Comparison of ENCODE assay signal across 12 cellular contexts in the genomic region with DNA sequence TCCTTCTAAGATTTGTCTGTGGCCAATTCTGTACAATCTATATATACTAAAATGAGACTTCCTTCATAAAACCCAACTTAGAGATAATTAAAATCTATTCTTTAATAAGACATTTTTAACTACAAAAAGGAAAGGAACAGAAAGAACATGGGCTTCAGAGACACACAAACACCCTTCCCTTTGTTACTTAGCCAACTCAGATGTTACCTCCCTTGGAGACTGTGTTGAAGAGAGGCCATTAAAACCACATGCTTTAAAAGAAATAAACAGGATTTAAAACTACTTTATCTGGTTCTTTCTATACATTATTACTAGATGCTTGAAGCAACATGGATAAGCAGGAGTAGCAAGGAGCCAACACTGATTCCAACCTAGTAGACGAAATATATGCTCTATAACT.
"Had no signal": no experiment of that assay in that cellular context is flagged by ENCODE, and none has a peak within 500 bp of the region (broad histone marks: within the 10 kb centered on the region; RNA-seq: fewer than 3 reads in every experiment).

No MANE protein-coding gene starts in this region.

- ATAC-seq: activated CD4-positive, CD25-positive, alpha-beta regulatory T cell treated with anti-CD3 and anti-CD28 coated beads, Interleukin-2, amount 50 U/mL, for 24 hours; foreskin keratinocyte; lower lobe of right lung; naive thymus-derived CD4-positive, alpha-beta T cell had no signal

- H3K27ac Mint-ChIP-seq: naive thymus-derived CD4-positive, alpha-beta T cell; T-helper 2 cell treated with Interferon-gamma antibody and Interleukin-4, amounts not matched to agents 5 μg/mL and 100 μg/mL, for 36 hours had no signal

- H3K27me3 ChIP-seq: dorsolateral prefrontal cortex, foreskin keratinocyte had no signal

- H3K4me3 Mint-ChIP-seq: naive thymus-derived CD4-positive, alpha-beta T cell; T-helper 2 cell treated with Interferon-gamma antibody and Interleukin-4, amounts not matched to agents 5 μg/mL and 100 μg/mL, for 36 hours had no signal

- H3K36me3 ChIP-seq: lower lobe of right lung had no signal

- DNase-seq: activated naive CD4-positive, alpha-beta T cell treated with Interleukin-2 at 50 U/mL for 16 hours; anterior cingulate cortex; dorsolateral prefrontal cortex; foreskin keratinocyte; glutamatergic neuron; lower lobe of right lung; naive thymus-derived CD4-positive, alpha-beta T cell; retina; stimulated activated CD4-positive, alpha-beta T cell treated with anti-CD3 and anti-CD28 coated beads, Interleukin-4, amount 100 ng/mL, for 24 hours; stimulated activated naive CD4-positive, alpha-beta T cell had no signal

- H3K4me3 ChIP-seq: dorsolateral prefrontal cortex, lower lobe of right lung had no signal

- H3K9me3 Mint-ChIP-seq: naive thymus-derived CD4-positive, alpha-beta T cell; T-helper 2 cell treated with Interferon-gamma antibody and Interleukin-4, amounts not matched to agents 5 μg/mL and 100 μg/mL, for 36 hours had no signal

- H3K27me3 Mint-ChIP-seq: naive thymus-derived CD4-positive, alpha-beta T cell had no signal

- H3K9me3 ChIP-seq: lower lobe of right lung had no signal

- H3K27ac ChIP-seq: dorsolateral prefrontal cortex, foreskin keratinocyte, lower lobe of right lung had no signal
